8 cellular contexts compared by ENCODE assay signal in the genomic region with DNA sequence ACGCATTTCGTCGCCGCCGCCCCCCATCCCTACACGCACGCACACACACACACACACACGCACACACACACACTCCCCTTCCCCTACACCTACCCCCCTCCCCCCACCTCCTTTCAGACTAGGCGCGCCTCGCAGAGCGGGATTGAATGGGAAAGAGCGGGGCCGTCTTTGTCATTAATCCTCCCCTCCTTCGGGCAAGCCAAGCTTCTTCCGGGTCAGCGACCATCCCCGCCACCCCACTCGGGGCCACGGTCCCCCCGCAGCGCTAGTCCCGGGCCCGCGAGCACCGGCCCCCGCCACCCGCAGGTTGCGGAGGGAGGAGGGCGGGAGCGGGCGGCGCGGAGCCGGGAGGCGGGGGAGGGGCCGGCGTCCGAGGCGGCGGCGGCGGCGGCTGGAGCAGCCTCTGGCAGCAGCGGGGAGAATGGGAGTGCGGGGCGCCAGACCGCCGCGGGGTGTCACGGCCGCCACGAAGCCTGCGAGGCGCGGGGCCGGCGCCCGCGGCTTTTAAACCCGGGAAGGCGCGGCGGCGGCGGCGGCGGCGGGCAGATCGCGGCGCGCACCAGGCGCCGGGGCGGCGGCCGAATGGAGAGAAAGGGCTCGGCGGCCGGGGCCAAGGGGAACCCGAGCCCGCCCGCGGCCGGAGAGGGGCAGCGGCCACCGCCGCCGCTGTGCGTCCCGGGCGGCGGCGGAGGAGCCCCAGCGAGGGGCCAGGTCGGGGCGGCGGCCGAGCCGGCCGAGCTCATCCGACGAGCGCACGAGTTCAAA. TPM values are rescaled to one million over a fixed set of nuclear protein-coding genes. Genes with fewer than 3 reads are reported as not detected.
DNase-seq lines count a peak whose midpoint lies in the region; ATAC-seq and TF ChIP-seq lines count a peak whose summit lies in the region.

TSS of gene TTC9 (plus strand) at position 369 of the 765 bp plus-strand sequence. CDS start at position 583, 214 bp downstream.

- H3K4me3 ChIP-seq in HUES6 (ENCODE audit: low read depth, low read length) (peak within 1 kb of the TSS; percentile 81), ovary (peak within 1 kb of the TSS; percentile 45)

- intact Hi-C loops in ovary (cut with DNase I): no loop called here

- no peak for TF ChIP-seq CTCF in ovary (IDR thresholded peaks at IDR 0.05)

- H3K4me1 ChIP-seq in HUES6 (ENCODE audit: control insufficient read depth, insufficient read depth, low read length) (peaks cover 41% of the 10 kb centered on the region), ovary (ENCODE audit: insufficient read depth) (peaks cover 3% of the 10 kb centered on the region)

- H3K36me3 Mint-ChIP-seq in activated T-helper 17 cell treated with anti-CD3 and anti-CD28 coated beads, Interleukin-2, amount 50 U/mL, for 72 hours (ENCODE audit: low read depth): peaks cover 19% of the 10 kb centered on the region

- TF ChIP-seq POLR2A in ovary (IDR thresholded peaks at IDR 0.05): no peak

- peak within 1 kb of the TSS; percentile 93 for H3K27ac Mint-ChIP-seq in activated T-helper 17 cell treated with anti-CD3 and anti-CD28 coated beads, Interleukin-2, amount 50 U/mL, for 72 hours

- peak; percentile 28 for ATAC-seq in activated T-helper 17 cell treated with anti-CD3 and anti-CD28 coated beads, Interleukin-2, amount 50 U/mL, for 72 hours (replicated peaks)

- H3K27me3 ChIP-seq in HUES6 (ENCODE audit: control insufficient read depth, insufficient read depth, low read length) (peaks cover 32% of the 10 kb centered on the region), ovary (no peaks in the 10 kb centered on the region)

- no peaks in the 10 kb centered on the region for H3K27me3 Mint-ChIP-seq in activated T-helper 17 cell treated with anti-CD3 and anti-CD28 coated beads, Interleukin-2, amount 50 U/mL, for 72 hours

- H3K9me3 ChIP-seq in HUES6 (ENCODE audit: control insufficient read depth, insufficient read depth, low read depth, low read length): no peaks in the 10 kb centered on the region
- no peaks in the 10 kb centered on the region for H3K9me3 ChIP-seq in ovary

- DNase-seq in NCI-H2081 (lab: John Stamatoyannopoulos, UW): peak; percentile 34 to 70
- DNase-seq in NCI-H2081 treated with DMSO at 0.1 percent for 48 hours (lab: John Stamatoyannopoulos, UW): no peak
- DNase-seq in germinal center (ENCODE audit: low spot score): peak; percentile 69
- DNase-seq in ovary: peak in 2 of 5 donors; percentile 15 to 37
- DNase-seq in amniotic stem cell (lab: John Stamatoyannopoulos, UW): no peak
- DNase-seq in NCI-H1048 (lab: John Stamatoyannopoulos, UW): no peak

- no peak for TF ChIP-seq EP300 in ovary (IDR thresholded peaks at IDR 0.05)

- peak within 1 kb of the TSS; percentile 71 for H3K9ac ChIP-seq in HUES6 (ENCODE audit: low read length)

- WGBS in ovary, 3 donors: 0 to 1% (median 1%) methylated on average over 72 to 106 of the region's 106 CpGs

- no peaks in the 10 kb centered on the region for H3K36me3 ChIP-seq in HUES6 (ENCODE audit: control insufficient read depth, insufficient read depth, low read length)
- no peaks in the 10 kb centered on the region for H3K36me3 ChIP-seq in ovary

- peaks cover 28% of the 10 kb centered on the region for H3K4me1 Mint-ChIP-seq in activated T-helper 17 cell treated with anti-CD3 and anti-CD28 coated beads, Interleukin-2, amount 50 U/mL, for 72 hours

- H3K9me3 Mint-ChIP-seq in activated T-helper 17 cell treated with anti-CD3 and anti-CD28 coated beads, Interleukin-2, amount 50 U/mL, for 72 hours: no peaks in the 10 kb centered on the region

- peak within 1 kb of the TSS; percentile 96 for H3K4me3 Mint-ChIP-seq in activated T-helper 17 cell treated with anti-CD3 and anti-CD28 coated beads, Interleukin-2, amount 50 U/mL, for 72 hours

- H3K27ac ChIP-seq in HUES6 (ENCODE audit: low read depth, low read length) (no peak within 1 kb of the TSS), ovary (no peak within 1 kb of the TSS)

RNA-seq across cellular contexts. Expression of gene TTC9, which starts in this region (rescaled TPM):
- 1 to 10 TPM; 4.7 to 8.0 TPM for total RNA-seq in activated T-helper 17 cell treated with anti-CD3 and anti-CD28 coated beads, Interleukin-2, amount 50 U/mL, for 72 hours
- 1 to 10 TPM in 2 of 7 donors, under 1 TPM in 5; 0.05 to 7.1 (median 0.64) TPM for total RNA-seq in ovary
- polyA plus RNA-seq in ovary: 1 to 10 TPM in 1 of 2 donors, under 1 TPM in 1; 0.27 to 1.7 TPM

Comparison
In these comparisons a context has a peak if more than half of its experiments do, and no peak if none do; other contexts are left out.
1. DNase-seq: peak in NCI-H2081 (2 of 2) and germinal center (single experiment); none in NCI-H2081 treated with DMSO at 0.1 percent for 48 hours (single experiment), amniotic stem cell (single experiment) and NCI-H1048 (single experiment).